ENCODE assay signal across 8 cellular contexts in the genomic region with DNA sequence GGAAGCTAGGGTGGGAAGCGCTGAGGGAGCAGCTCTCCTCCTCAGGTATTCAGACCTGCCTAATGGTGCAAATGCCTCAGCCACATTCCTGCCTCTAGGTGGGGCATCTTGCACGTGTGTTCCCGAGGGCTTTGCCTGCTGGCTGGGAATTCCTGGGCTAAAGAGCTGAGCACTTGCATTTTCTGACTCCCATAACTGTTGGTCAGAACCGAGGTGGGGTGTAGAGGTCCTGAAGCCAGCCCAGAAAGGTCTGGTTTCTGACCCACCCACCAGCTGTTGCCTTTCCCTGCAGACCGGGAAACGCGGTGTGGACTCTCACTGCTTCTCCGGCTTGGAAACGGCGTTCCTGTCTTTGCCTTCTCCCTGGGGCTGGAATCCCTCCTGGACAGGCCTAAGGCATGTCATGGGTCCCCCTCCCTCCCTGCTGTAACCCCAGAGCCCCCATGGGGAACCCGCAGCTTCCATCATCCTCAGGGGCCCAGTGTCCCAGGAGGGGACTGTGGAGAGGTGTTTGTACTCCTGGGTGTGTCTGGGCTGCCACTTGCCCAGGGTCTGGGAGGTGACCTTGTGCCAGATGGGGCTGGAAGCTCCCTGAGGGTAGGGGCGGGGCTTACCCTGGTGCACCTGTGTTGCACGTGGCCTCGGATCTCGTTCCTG. TPM values are rescaled to one million over a fixed set of nuclear protein-coding genes. Genes with fewer than 3 reads are reported as not detected.
DNase-seq lines count a peak whose midpoint lies in the region; ATAC-seq lines count a peak whose summit lies in the region.

No MANE protein-coding gene starts in this region.

- peak overlapping the region; percentile 44 for H4K91ac ChIP-seq in mesenchymal stem cell (ENCODE audit: low read length)

- POLR2A ChIA-PET in activated CD4-positive, alpha-beta T cell treated with anti-CD3 and anti-CD28 coated beads for 36 hours (lab: Charles Lee): interaction anchor here (0.7 kb wide), 1 partner anchor 35 kb away, joined by 3 read pairs; no protein-coding TSS in a partner anchor

- DNase-seq in NCI-H1436 (lab: John Stamatoyannopoulos, UW) (peak; percentile 17), NCI-H1436 treated with DMSO at 0.1 percent for 48 hours (lab: John Stamatoyannopoulos, UW) (no peak), NCI-H69 (lab: John Stamatoyannopoulos, UW) (peak; percentile 61), ecto neural progenitor cell (ENCODE audit: low spot score) (peak; percentile 84), mesenchymal stem cell (peak; percentile 68)
- no peak for DNase-seq in activated naive CD4-positive, alpha-beta T cell (lab: John Stamatoyannopoulos, UW)
- no peak for DNase-seq in activated CD4-positive, alpha-beta T cell treated with anti-CD3 and anti-CD28 coated beads for 36 hours

- H2BK5ac ChIP-seq in mesenchymal stem cell (ENCODE audit: low read depth, low read length, poor library complexity, severe bottlenecking): no peak overlapping the region

- H3K4me2 ChIP-seq in mesenchymal stem cell (ENCODE audit: low read length, poor library complexity, severe bottlenecking): no peak overlapping the region

- peak overlapping the region in 1 of 2 experiments; percentile 51 for H2BK12ac ChIP-seq in mesenchymal stem cell (ENCODE audit: low read length in 2 of 2)

- CTCF ChIA-PET in activated CD4-positive, alpha-beta T cell treated with anti-CD3 and anti-CD28 coated beads for 36 hours (lab: Charles Lee): interaction anchor here (0.7 kb wide), 1 partner anchor 14 kb away, joined by 4 read pairs; no protein-coding TSS in a partner anchor

- WGBS in mesenchymal stem cell: 52% methylated on average over 14 of the region's 15 CpGs

- peaks cover 19% of the 10 kb centered on the region for H3K4me1 Mint-ChIP-seq in activated CD4-positive, alpha-beta T cell treated with anti-CD3 and anti-CD28 coated beads for 36 hours

- no peak overlapping the region for H2AK5ac ChIP-seq in mesenchymal stem cell (ENCODE audit: low read length, severe bottlenecking)

- peak overlapping the region; percentile 84 for H2BK15ac ChIP-seq in mesenchymal stem cell (ENCODE audit: low read depth, poor library complexity, severe bottlenecking)

- no peak overlapping the region for H3K27ac ChIP-seq in mesenchymal stem cell (ENCODE audit: low read length, poor library complexity, severe bottlenecking)

- H3K14ac ChIP-seq in mesenchymal stem cell (ENCODE audit: low read length in 2 of 2): peak overlapping the region in 1 of 2 experiments; percentile 4

- intact Hi-C loops in activated CD4-positive, alpha-beta T cell treated with anti-CD3 and anti-CD28 coated beads for 36 hours (cut with DNase I, micrococcal nuclease): no loop called here

- peak overlapping the region in 1 of 2 experiments; percentile 51 for H3K4ac ChIP-seq in mesenchymal stem cell (ENCODE audit: low read depth in 1 of 2, low read length in 2 of 2)

- no peak overlapping the region for H3K4me3 Mint-ChIP-seq in activated CD4-positive, alpha-beta T cell treated with anti-CD3 and anti-CD28 coated beads for 36 hours

- no peak overlapping the region for H3K27ac Mint-ChIP-seq in activated CD4-positive, alpha-beta T cell treated with anti-CD3 and anti-CD28 coated beads for 36 hours

- H3K9ac ChIP-seq in mesenchymal stem cell (ENCODE audit: low read length): no peak overlapping the region

- peaks cover 27% of the 10 kb centered on the region for H3K9me3 ChIP-seq in mesenchymal stem cell (ENCODE audit: control insufficient read depth, low read length)

- peaks cover 8% of the 10 kb centered on the region for H3K36me3 Mint-ChIP-seq in activated CD4-positive, alpha-beta T cell treated with anti-CD3 and anti-CD28 coated beads for 36 hours (ENCODE audit: low read depth)

- ATAC-seq in HG03354 (IDR thresholded peaks at IDR 0.05; ENCODE audit: poor library complexity, severe bottlenecking, unreplicated experiment): no peak
- no peak for ATAC-seq in activated CD4-positive, alpha-beta T cell treated with anti-CD3 and anti-CD28 coated beads for 36 hours

- no peak overlapping the region for H2AFZ ChIP-seq in mesenchymal stem cell (ENCODE audit: low read depth, low read length)

- H3K4me3 ChIP-seq in mesenchymal stem cell (ENCODE audit: insufficient read depth in 1 of 2, low read depth in 1 of 2, low read length in 2 of 2): no peak overlapping the region

- H3K4me1 ChIP-seq in mesenchymal stem cell (ENCODE audit: control insufficient read depth, insufficient read depth, low read depth, low read length): peaks cover 18% of the 10 kb centered on the region

- no peak overlapping the region for H2BK120ac ChIP-seq in mesenchymal stem cell (ENCODE audit: low read depth, low read length)

- H3K36me3 ChIP-seq in mesenchymal stem cell (ENCODE audit: control insufficient read depth in 1 of 2, insufficient read depth in 2 of 2, low read depth in 1 of 2, low read length in 2 of 2): no peaks in the 10 kb centered on the region

- H3K23ac ChIP-seq in mesenchymal stem cell (ENCODE audit: low read length in 2 of 2): no peak overlapping the region

- H3K79me1 ChIP-seq in mesenchymal stem cell (replicated peaks; ENCODE audit: low read length, poor library complexity, severe bottlenecking): no peaks in the 10 kb centered on the region

- peaks cover 7 to 10% of the 10 kb centered on the region in 2 experiments for H3K27me3 ChIP-seq in mesenchymal stem cell (ENCODE audit: control insufficient read depth in 1 of 2, insufficient read depth in 1 of 2, low read length in 2 of 2)

- peak overlapping the region; percentile 37 to 61 for H3K18ac ChIP-seq in mesenchymal stem cell (ENCODE audit: low read depth in 1 of 2, low read length in 2 of 2)

- peak overlapping the region; percentile 35 for H4K8ac ChIP-seq in mesenchymal stem cell (ENCODE audit: low read length)

- peaks cover 12% of the 10 kb centered on the region for H3K9me3 Mint-ChIP-seq in activated CD4-positive, alpha-beta T cell treated with anti-CD3 and anti-CD28 coated beads for 36 hours (ENCODE audit: low read depth)

- no peaks in the 10 kb centered on the region for H3K27me3 Mint-ChIP-seq in activated CD4-positive, alpha-beta T cell treated with anti-CD3 and anti-CD28 coated beads for 36 hours

RNA-seq across cellular contexts. Expression of a gene that starts 24.0 kb away (rescaled TPM):
- polyA plus RNA-seq in mesenchymal stem cell (2013, experiment 1 of 2): 0.03 TPM
- polyA plus RNA-seq in mesenchymal stem cell (2013, experiment 2 of 2): 0.01 TPM
- total RNA-seq in activated CD4-positive, alpha-beta T cell treated with anti-CD3 and anti-CD28 coated beads for 36 hours: under 1 TPM; 0.47 to 0.94 TPM

Comparison
In these comparisons a context has a peak if more than half of its experiments do, and no peak if none do; other contexts are left out.
1. DNase-seq: peak in NCI-H1436 (single experiment), NCI-H69 (single experiment), ecto neural progenitor cell (single experiment) and mesenchymal stem cell (single experiment); none in NCI-H1436 treated with DMSO at 0.1 percent for 48 hours (single experiment), activated naive CD4-positive, alpha-beta T cell (0 of 4) and activated CD4-positive, alpha-beta T cell treated with anti-CD3 and anti-CD28 coated beads for 36 hours (single experiment).